In genomic region chr3:159635047-159635641, GRCh38 we compare ENCODE assay signal across 17 cellular contexts.
A peak's percentile ranks its signal among the peaks of the same experiment; 100 is the strongest.
DNase-seq lines count a peak whose midpoint lies in the region; ATAC-seq and TF ChIP-seq lines count a peak whose summit lies in the region.
"Had no signal": no experiment of that assay in that cellular context is flagged by ENCODE, and none has a peak within 500 bp of the region (broad histone marks: within the 10 kb centered on the region; RNA-seq: fewer than 3 reads in every experiment).

No MANE protein-coding gene starts in this region.

- H3K4me1 ChIP-seq in right lobe of liver = peaks cover 0 to 10% (median 2%) of the 10 kb centered on the region in 4 donors
- no peaks in the 10 kb centered on the region for H3K4me1 ChIP-seq in effector memory CD4-positive, alpha-beta T cell (ENCODE audit: control insufficient read depth, insufficient read depth, low read length, poor library complexity, severe bottlenecking)
- no peaks in the 10 kb centered on the region for H3K4me1 ChIP-seq in Peyer's patch
- H3K4me1 ChIP-seq: BLaER1 treated with 17β-estradiol and CSF1 and Interleukin-3, amounts not matched to agents 10 nM and 100 nM; heart left ventricle; vagina had no signal

- H3K4me3 ChIP-seq in brain microvascular endothelial cell (ENCODE audit: low read depth, low read length) (no peak overlapping the region), right lobe of liver (no peak overlapping the region), Peyer's patch (no peak overlapping the region)
- H3K4me3 ChIP-seq in effector memory CD4-positive, alpha-beta T cell (ENCODE audit: insufficient read depth, low read depth, low read length, poor library complexity, severe bottlenecking) = no peak overlapping the region
- H3K4me3 ChIP-seq: BLaER1 treated with 17β-estradiol and CSF1 and Interleukin-3, amounts not matched to agents 10 nM and 100 nM; heart left ventricle; vagina had no signal

- H3K4me1 Mint-ChIP-seq in T-cell = no peaks in the 10 kb centered on the region
- H3K4me1 Mint-ChIP-seq: nephron; stimulated activated naive CD8-positive, alpha-beta T cell treated with anti-CD3 and anti-CD28 coated beads, Interleukin-15, amount 100 ng/mL, for 72 hours had no signal

- H3K27me3 Mint-ChIP-seq in T-cell = peaks cover 0 to 3% of the 10 kb centered on the region in 2 donors
- H3K27me3 Mint-ChIP-seq: stimulated activated naive CD8-positive, alpha-beta T cell treated with anti-CD3 and anti-CD28 coated beads, Interleukin-15, amount 100 ng/mL, for 72 hours had no signal

- peaks cover 0 to 5% (median 0%) of the 10 kb centered on the region in 3 donors for H3K9me3 Mint-ChIP-seq in T-cell
- H3K9me3 Mint-ChIP-seq: nephron; stimulated activated naive CD8-positive, alpha-beta T cell treated with anti-CD3 and anti-CD28 coated beads, Interleukin-15, amount 100 ng/mL, for 72 hours had no signal

- CTCF ChIA-PET in T-cell (lab: Charles Lee) = interaction anchor here in 1 of 2 donors (0.6 kb wide), 1 partner anchor 1298 kb away, joined by 3 read pairs; no protein-coding TSS in a partner anchor

- no peak overlapping the region for H3K27ac Mint-ChIP-seq in T-cell
- H3K27ac Mint-ChIP-seq: nephron; stimulated activated naive CD8-positive, alpha-beta T cell treated with anti-CD3 and anti-CD28 coated beads, Interleukin-15, amount 100 ng/mL, for 72 hours had no signal

- peak; percentile 65 for DNase-seq in EL
- peak; percentile 11 for DNase-seq in MV-4-11 (lab: John Stamatoyannopoulos, UW)
- DNase-seq in brain microvascular endothelial cell = peak; percentile 61
- DNase-seq in right lobe of liver = peak; percentile 21 to 54 (median 53)
- DNase-seq in NCI-H510A (lab: John Stamatoyannopoulos, UW) = no peak
- no peak for DNase-seq in effector memory CD4-positive, alpha-beta T cell
- DNase-seq in Peyer's patch = no peak
- no peak for DNase-seq in T-cell
- DNase-seq: activated CD4-positive, alpha-beta T cell treated with anti-CD3 and anti-CD28 coated beads for 4 hours; effector CD4-positive, alpha-beta T cell; heart left ventricle; Kasumi-1; NCI-H2107; stimulated activated naive CD8-positive, alpha-beta T cell treated with anti-CD3 and anti-CD28 coated beads, Interleukin-15, amount 100 ng/mL, for 72 hours had no signal

- intact Hi-C loops in right lobe of liver (cut with DNase I) = no loop called here

- H3K4me3 Mint-ChIP-seq in T-cell = no peak overlapping the region
- H3K4me3 Mint-ChIP-seq: nephron; stimulated activated naive CD8-positive, alpha-beta T cell treated with anti-CD3 and anti-CD28 coated beads, Interleukin-15, amount 100 ng/mL, for 72 hours had no signal

- H3K27me3 ChIP-seq in brain microvascular endothelial cell (replicated peaks) (no peaks in the 10 kb centered on the region), right lobe of liver (no peaks in the 10 kb centered on the region), Peyer's patch (no peaks in the 10 kb centered on the region)
- H3K27me3 ChIP-seq in effector memory CD4-positive, alpha-beta T cell (replicated peaks; ENCODE audit: control insufficient read depth, insufficient read depth, low read length, poor library complexity, severe bottlenecking) = no peaks in the 10 kb centered on the region
- H3K27me3 ChIP-seq: BLaER1 treated with 17β-estradiol and CSF1 and Interleukin-3, amounts not matched to agents 10 nM and 100 nM; heart left ventricle; vagina had no signal

- POLR2A ChIA-PET in T-cell (lab: Charles Lee) = interaction anchor here in 1 of 2 donors (0.7 kb wide), 1 partner anchor 71 kb away, joined by 4 read pairs; no protein-coding TSS in a partner anchor

- 53% methylated on average over 3 of the region's 3 CpGs for WGBS in right lobe of liver (ENCODE audit: insufficient coverage, low coverage, low lambda C conversion rate, missing lambda C conversion rate)

- no peak overlapping the region for H3K27ac ChIP-seq in brain microvascular endothelial cell
- no peak overlapping the region for H3K27ac ChIP-seq in right lobe of liver
- no peak overlapping the region for H3K27ac ChIP-seq in effector memory CD4-positive, alpha-beta T cell (ENCODE audit: insufficient read depth, low read length, poor library complexity, severe bottlenecking)
- no peak overlapping the region for H3K27ac ChIP-seq in Peyer's patch
- H3K27ac ChIP-seq: BLaER1 treated with 17β-estradiol and CSF1 and Interleukin-3, amounts not matched to agents 10 nM and 100 nM; heart left ventricle; vagina had no signal

- in situ Hi-C loops in brain microvascular endothelial cell (cut with HindIII; ENCODE audit: low pct_ligation_motif_present, low sequenced_read_pairs) = no loop called here

- H3K9me3 ChIP-seq in right lobe of liver = no peaks in the 10 kb centered on the region
- H3K9me3 ChIP-seq in effector memory CD4-positive, alpha-beta T cell (ENCODE audit: control insufficient read depth, low read length) = no peaks in the 10 kb centered on the region
- no peaks in the 10 kb centered on the region for H3K9me3 ChIP-seq in Peyer's patch
- H3K9me3 ChIP-seq: BLaER1 treated with 17β-estradiol and CSF1 and Interleukin-3, amounts not matched to agents 10 nM and 100 nM; heart left ventricle; vagina had no signal

- H3K36me3 Mint-ChIP-seq in T-cell = no peaks in the 10 kb centered on the region

- H3K36me3 ChIP-seq in brain microvascular endothelial cell (replicated peaks) = no peaks in the 10 kb centered on the region
- no peaks in the 10 kb centered on the region for H3K36me3 ChIP-seq in right lobe of liver
- H3K36me3 ChIP-seq in effector memory CD4-positive, alpha-beta T cell (ENCODE audit: control insufficient read depth, insufficient read depth, low read length) = no peaks in the 10 kb centered on the region
- H3K36me3 ChIP-seq in Peyer's patch = no peaks in the 10 kb centered on the region
- H3K36me3 ChIP-seq: BLaER1 treated with 17β-estradiol and CSF1 and Interleukin-3, amounts not matched to agents 10 nM and 100 nM; heart left ventricle; vagina had no signal

- ATAC-seq in right lobe of liver (peak; percentile 90 to 99 (median 98)), T-cell (replicated peaks in 1 of 4) (no peak)
- ATAC-seq: heart left ventricle; stimulated activated naive CD8-positive, alpha-beta T cell treated with anti-CD3 and anti-CD28 coated beads, Interleukin-15, amount 100 ng/mL, for 72 hours had no signal

- TF ChIP-seq POLR2A in right lobe of liver (IDR thresholded peaks at IDR 0.05) (no peak), Peyer's patch (IDR thresholded peaks at IDR 0.05) (no peak)

- TF ChIP-seq CTCF in brain microvascular endothelial cell (IDR thresholded peaks at IDR 0.05; ENCODE audit: low read depth, low read length, missing control alignments) (no peak), right lobe of liver (IDR thresholded peaks at IDR 0.05) (no peak), Peyer's patch (IDR thresholded peaks at IDR 0.05) (no peak)

Comparison
In these comparisons a context has a peak if more than half of its experiments do, and no peak if none do; other contexts are left out.
1. DNase-seq: peak in EL (single experiment), MV-4-11 (single experiment), brain microvascular endothelial cell (single experiment) and right lobe of liver (3 of 3); none in NCI-H510A (single experiment), effector memory CD4-positive, alpha-beta T cell (0 of 3), Peyer's patch (0 of 3) and T-cell (0 of 34).
2. ATAC-seq: peak in right lobe of liver (4 of 4); none in T-cell (0 of 4).